ENCODE assay signal across 32 cellular contexts in the genomic region with DNA sequence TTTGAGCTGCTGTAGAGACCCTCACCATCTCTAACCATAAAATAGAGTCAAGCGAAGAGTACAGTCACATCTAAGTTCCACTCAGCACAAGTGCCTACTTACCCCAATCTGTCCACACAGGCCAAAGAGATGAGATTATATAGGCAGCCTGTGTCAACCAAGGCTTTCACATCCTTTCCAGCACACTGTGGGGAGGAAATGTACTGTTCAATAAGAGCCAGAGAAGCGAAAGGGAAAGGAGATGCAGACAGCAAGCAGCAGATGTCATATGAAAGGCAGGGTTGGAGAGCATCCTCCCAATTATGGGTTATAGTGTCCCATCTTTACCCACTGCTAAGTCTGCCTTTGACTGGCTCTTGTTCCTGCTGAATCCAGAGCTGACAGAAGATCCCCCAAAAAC. TPM values are rescaled to one million over a fixed set of nuclear protein-coding genes. Genes with fewer than 3 reads are reported as not detected.
"Had no signal": no experiment of that assay in that cellular context is flagged by ENCODE, and none has a peak within 500 bp of the region (broad histone marks: within the 10 kb centered on the region; RNA-seq: fewer than 3 reads in every experiment).

No MANE protein-coding gene starts in this region.

- ATAC-seq: body of pancreas; gastroesophageal sphincter; left ventricle myocardium superior; naive thymus-derived CD8-positive, alpha-beta T cell; stimulated activated naive B cell treated with anti-CD40 and anti-IgM and Interleukin-4, amounts not matched to agents 10 μg/mL and 1 μg/mL and 100 μg/mL, for 72 hours; T-helper 17 cell had no signal

- H3K36me3 Mint-ChIP-seq: activated naive CD4-positive, alpha-beta T cell treated with anti-CD3 and anti-CD28 coated beads, Interleukin-2, amount 10 ng/mL, durations not matched to agents 7 days and 5 days; mesothelial cell of epicardium; naive thymus-derived CD8-positive, alpha-beta T cell; stimulated activated naive B cell treated with anti-CD40 and anti-IgM and Interleukin-4, amounts not matched to agents 10 μg/mL and 1 μg/mL and 100 μg/mL, for 72 hours; type B pancreatic cell had no signal

- H3K4me1 Mint-ChIP-seq: mesothelial cell of epicardium; naive thymus-derived CD8-positive, alpha-beta T cell; stimulated activated naive B cell treated with anti-CD40 and anti-IgM and Interleukin-4, amounts not matched to agents 10 μg/mL and 1 μg/mL and 100 μg/mL, for 72 hours; T-helper 17 cell had no signal

- FAIRE-seq: islet of Langerhans had no signal

- H3K4me3 Mint-ChIP-seq: activated naive CD4-positive, alpha-beta T cell treated with anti-CD3 and anti-CD28 coated beads, Interleukin-2, amount 10 ng/mL, durations not matched to agents 7 days and 5 days; endodermal cell; mesothelial cell of epicardium; naive thymus-derived CD8-positive, alpha-beta T cell; stimulated activated naive B cell treated with anti-CD40 and anti-IgM and Interleukin-4, amounts not matched to agents 10 μg/mL and 1 μg/mL and 100 μg/mL, for 72 hours; T-helper 17 cell; type B pancreatic cell had no signal

- H3K9me3 Mint-ChIP-seq: activated naive CD4-positive, alpha-beta T cell treated with anti-CD3 and anti-CD28 coated beads, Interleukin-2, amount 10 ng/mL, durations not matched to agents 7 days and 5 days; endodermal cell; mesothelial cell of epicardium; naive thymus-derived CD8-positive, alpha-beta T cell; stimulated activated naive B cell treated with anti-CD40 and anti-IgM and Interleukin-4, amounts not matched to agents 10 μg/mL and 1 μg/mL and 100 μg/mL, for 72 hours; type B pancreatic cell had no signal

- H3K27ac Mint-ChIP-seq: activated naive CD4-positive, alpha-beta T cell treated with anti-CD3 and anti-CD28 coated beads, Interleukin-2, amount 10 ng/mL, durations not matched to agents 7 days and 5 days; endodermal cell; mesothelial cell of epicardium; naive thymus-derived CD8-positive, alpha-beta T cell; stimulated activated naive B cell treated with anti-CD40 and anti-IgM and Interleukin-4, amounts not matched to agents 10 μg/mL and 1 μg/mL and 100 μg/mL, for 72 hours; T-helper 17 cell; type B pancreatic cell had no signal

- DNase-seq: activated CD4-positive, alpha-beta T cell treated with anti-CD3 and anti-CD28 coated beads for 48 hours; activated CD4-positive, CD25-positive, alpha-beta regulatory T cell; activated CD8-positive, alpha-beta memory T cell treated with anti-CD3 and anti-CD28 coated beads for 24 hours; activated effector memory CD4-positive, alpha-beta T cell treated with anti-CD3 and anti-CD28 coated beads, Interleukin-2, amount 50 U/mL, for 16 hours; activated naive CD4-positive, alpha-beta T cell treated with anti-CD3 and anti-CD28 coated beads, Interleukin-2, amount 10 ng/mL, durations not matched to agents 7 days and 5 days; activated T-cell treated with anti-CD3 and anti-CD28 coated beads, Interleukin-2, amount 50 U/mL, for 48 hours; anterior cingulate cortex; body of pancreas; cortex of kidney; endodermal cell; esophagus squamous epithelium; head of caudate nucleus; hypothalamus; left ventricle myocardium superior; mammary epithelial cell; naive thymus-derived CD8-positive, alpha-beta T cell; sigmoid colon; stimulated activated CD4-positive, alpha-beta T cell treated with anti-CD3 and anti-CD28 coated beads, Interleukin-15, amount 100 ng/mL, for 24 hours; stimulated activated naive B cell treated with anti-CD40 and anti-IgM and Interleukin-4, amounts not matched to agents 10 μg/mL and 1 μg/mL and 100 μg/mL, for 72 hours; T-helper 17 cell had no signal

RNA-seq across cellular contexts. Expression of a gene that starts 44.6 kb away (rescaled TPM):
- total RNA-seq: body of pancreas; cardiac muscle cell; cerebellum; endodermal cell; esophagus squamous epithelium; gastroesophageal sphincter; left ventricle myocardium superior; mammary epithelial cell; mesothelial cell of epicardium; naive thymus-derived CD8-positive, alpha-beta T cell; osteoblast; posterior vena cava; renal cortical epithelial cell; sigmoid colon; smooth muscle cell; T-helper 17 cell; thoracic aorta; vagina had no signal
- polyA plus RNA-seq: cardiac muscle cell; mammary epithelial cell; naive thymus-derived CD8-positive, alpha-beta T cell; sigmoid colon; smooth muscle cell had no signal

RNA-seq across cellular contexts. Expression of a gene that starts 54.7 kb away (rescaled TPM):
- total RNA-seq: body of pancreas; cardiac muscle cell; cerebellum; endodermal cell; esophagus squamous epithelium; gastroesophageal sphincter; left ventricle myocardium superior; mammary epithelial cell; mesothelial cell of epicardium; naive thymus-derived CD8-positive, alpha-beta T cell; osteoblast; posterior vena cava; renal cortical epithelial cell; sigmoid colon; smooth muscle cell; T-helper 17 cell; thoracic aorta; vagina had no signal
- polyA plus RNA-seq: cardiac muscle cell, mammary epithelial cell, sigmoid colon, smooth muscle cell had no signal
